ENCODE assay signal across 1 cellular context in the genomic region with DNA sequence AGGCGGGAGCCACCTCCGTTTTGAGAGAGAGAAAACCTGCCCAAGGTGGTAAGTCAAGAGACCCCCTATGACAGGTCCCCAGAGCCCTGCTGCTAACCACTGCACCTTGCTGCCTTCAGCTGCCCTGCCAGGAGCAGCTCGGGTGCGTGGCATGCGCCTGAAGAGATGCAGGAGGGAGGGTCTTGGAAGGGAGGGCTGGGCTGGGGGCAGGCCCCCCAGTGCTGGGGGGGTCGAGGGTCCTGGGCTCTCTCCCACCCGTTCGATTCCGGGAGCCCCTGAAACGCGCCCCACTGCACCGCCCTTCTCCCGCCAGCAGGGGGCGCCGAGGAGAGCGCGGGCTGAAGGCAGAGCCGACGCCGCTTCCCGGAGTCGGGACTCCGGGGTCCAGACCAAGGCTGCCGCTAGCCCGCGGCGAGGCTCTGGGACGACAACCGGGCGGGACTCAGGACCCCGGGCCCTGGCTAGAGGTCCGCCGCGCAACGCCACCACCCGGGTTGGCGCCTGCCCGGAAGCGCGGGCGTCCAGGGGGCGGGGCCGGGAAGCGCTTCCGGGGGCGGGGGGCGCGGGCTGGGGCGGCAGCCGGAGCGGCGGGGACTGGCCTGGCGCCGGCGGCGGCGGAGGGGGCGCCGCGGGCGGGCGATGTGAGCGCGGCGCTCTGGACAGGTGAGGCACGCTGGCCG.
TF ChIP-seq lines count a peak whose summit lies in the region.

A gene with protein sequence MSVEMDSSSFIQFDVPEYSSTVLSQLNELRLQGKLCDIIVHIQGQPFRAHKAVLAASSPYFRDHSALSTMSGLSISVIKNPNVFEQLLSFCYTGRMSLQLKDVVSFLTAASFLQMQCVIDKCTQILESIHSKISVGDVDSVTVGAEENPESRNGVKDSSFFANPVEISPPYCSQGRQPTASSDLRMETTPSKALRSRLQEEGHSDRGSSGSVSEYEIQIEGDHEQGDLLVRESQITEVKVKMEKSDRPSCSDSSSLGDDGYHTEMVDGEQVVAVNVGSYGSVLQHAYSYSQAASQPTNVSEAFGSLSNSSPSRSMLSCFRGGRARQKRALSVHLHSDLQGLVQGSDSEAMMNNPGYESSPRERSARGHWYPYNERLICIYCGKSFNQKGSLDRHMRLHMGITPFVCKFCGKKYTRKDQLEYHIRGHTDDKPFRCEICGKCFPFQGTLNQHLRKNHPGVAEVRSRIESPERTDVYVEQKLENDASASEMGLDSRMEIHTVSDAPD (plus strand): TSS at position 563 of the 680 bp plus-strand sequence. CDS start 18,761 bp downstream, outside the sequence.

TF ChIP-seq in HEK293, 187 proteins besides CTCF, POLR2A, EP300 and RAD21 (continued from another document and continues in another):
- TF ChIP-seq, protein P1, sequence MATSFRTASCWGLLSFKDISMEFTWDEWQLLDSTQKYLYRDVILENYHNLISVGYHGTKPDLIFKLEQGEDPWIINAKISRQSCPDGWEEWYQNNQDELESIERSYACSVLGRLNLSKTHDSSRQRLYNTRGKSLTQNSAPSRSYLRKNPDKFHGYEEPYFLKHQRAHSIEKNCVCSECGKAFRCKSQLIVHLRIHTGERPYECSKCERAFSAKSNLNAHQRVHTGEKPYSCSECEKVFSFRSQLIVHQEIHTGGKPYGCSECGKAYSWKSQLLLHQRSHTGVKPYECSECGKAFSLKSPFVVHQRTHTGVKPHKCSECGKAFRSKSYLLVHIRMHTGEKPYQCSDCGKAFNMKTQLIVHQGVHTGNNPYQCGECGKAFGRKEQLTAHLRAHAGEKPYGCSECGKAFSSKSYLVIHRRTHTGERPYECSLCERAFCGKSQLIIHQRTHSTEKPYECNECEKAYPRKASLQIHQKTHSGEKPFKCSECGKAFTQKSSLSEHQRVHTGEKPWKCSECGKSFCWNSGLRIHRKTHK (tag by site-specific recombination; IDR thresholded peaks at IDR 0.05): no peak
- TF ChIP-seq SP7 (tag by site-specific recombination; IDR thresholded peaks at IDR 0.05): peak; percentile 36; the same call in 1 of the 2 replicates
- TF ChIP-seq, protein P2, sequence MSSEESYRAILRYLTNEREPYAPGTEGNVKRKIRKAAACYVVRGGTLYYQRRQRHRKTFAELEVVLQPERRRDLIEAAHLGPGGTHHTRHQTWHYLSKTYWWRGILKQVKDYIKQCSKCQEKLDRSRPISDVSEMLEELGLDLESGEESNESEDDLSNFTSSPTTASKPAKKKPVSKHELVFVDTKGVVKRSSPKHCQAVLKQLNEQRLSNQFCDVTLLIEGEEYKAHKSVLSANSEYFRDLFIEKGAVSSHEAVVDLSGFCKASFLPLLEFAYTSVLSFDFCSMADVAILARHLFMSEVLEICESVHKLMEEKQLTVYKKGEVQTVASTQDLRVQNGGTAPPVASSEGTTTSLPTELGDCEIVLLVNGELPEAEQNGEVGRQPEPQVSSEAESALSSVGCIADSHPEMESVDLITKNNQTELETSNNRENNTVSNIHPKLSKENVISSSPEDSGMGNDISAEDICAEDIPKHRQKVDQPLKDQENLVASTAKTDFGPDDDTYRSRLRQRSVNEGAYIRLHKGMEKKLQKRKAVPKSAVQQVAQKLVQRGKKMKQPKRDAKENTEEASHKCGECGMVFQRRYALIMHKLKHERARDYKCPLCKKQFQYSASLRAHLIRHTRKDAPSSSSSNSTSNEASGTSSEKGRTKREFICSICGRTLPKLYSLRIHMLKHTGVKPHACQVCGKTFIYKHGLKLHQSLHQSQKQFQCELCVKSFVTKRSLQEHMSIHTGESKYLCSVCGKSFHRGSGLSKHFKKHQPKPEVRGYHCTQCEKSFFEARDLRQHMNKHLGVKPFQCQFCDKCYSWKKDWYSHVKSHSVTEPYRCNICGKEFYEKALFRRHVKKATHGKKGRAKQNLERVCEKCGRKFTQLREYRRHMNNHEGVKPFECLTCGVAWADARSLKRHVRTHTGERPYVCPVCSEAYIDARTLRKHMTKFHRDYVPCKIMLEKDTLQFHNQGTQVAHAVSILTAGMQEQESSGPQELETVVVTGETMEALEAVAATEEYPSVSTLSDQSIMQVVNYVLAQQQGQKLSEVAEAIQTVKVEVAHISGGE (tag by site-specific recombination; conservative IDR thresholded peaks at IDR 0.05; ENCODE audit: low read depth): peak; percentile 63
- no peak for TF ChIP-seq GLI2 (tag by site-specific recombination; IDR thresholded peaks at IDR 0.05; ENCODE audit: borderline replicate concordance, low read depth)
- peak; percentile 31; the same call in 1 of the 2 replicates for TF ChIP-seq KLF10 (tag by site-specific recombination; IDR thresholded peaks at IDR 0.05)
- TF ChIP-seq, protein P3, sequence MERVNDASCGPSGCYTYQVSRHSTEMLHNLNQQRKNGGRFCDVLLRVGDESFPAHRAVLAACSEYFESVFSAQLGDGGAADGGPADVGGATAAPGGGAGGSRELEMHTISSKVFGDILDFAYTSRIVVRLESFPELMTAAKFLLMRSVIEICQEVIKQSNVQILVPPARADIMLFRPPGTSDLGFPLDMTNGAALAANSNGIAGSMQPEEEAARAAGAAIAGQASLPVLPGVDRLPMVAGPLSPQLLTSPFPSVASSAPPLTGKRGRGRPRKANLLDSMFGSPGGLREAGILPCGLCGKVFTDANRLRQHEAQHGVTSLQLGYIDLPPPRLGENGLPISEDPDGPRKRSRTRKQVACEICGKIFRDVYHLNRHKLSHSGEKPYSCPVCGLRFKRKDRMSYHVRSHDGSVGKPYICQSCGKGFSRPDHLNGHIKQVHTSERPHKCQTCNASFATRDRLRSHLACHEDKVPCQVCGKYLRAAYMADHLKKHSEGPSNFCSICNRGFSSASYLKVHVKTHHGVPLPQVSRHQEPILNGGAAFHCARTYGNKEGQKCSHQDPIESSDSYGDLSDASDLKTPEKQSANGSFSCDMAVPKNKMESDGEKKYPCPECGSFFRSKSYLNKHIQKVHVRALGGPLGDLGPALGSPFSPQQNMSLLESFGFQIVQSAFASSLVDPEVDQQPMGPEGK (tag by site-specific recombination; IDR thresholded peaks at IDR 0.05): peak; percentile 95
- TF ChIP-seq ZBTB20 (tag by site-specific recombination; IDR thresholded peaks at IDR 0.05): 0 out of 2 replicates have a peak, but pooled peaks have one; percentile 10
- TF ChIP-seq ZNF311 (tag by site-specific recombination; IDR thresholded peaks at IDR 0.05; ENCODE audit: borderline replicate concordance): no peak
- TF ChIP-seq KLF8 (tag by site-specific recombination; IDR thresholded peaks at IDR 0.05): peak; percentile 55; the same call in 1 of the 2 replicates
- peak; percentile 54 for TF ChIP-seq SP2 (tag by site-specific recombination; IDR thresholded peaks at IDR 0.05)
- TF ChIP-seq ZNF791 (tag by site-specific recombination; IDR thresholded peaks at IDR 0.05): no peak
- peak; percentile 55 for TF ChIP-seq ZBTB8A (tag by site-specific recombination; IDR thresholded peaks at IDR 0.05)
- no peak for TF ChIP-seq SALL2 (tag by site-specific recombination; IDR thresholded peaks at IDR 0.05; ENCODE audit: borderline replicate concordance)
- no peak for TF ChIP-seq ZNF214 (tag by site-specific recombination; IDR thresholded peaks at IDR 0.05; ENCODE audit: borderline replicate concordance)
- no peak for TF ChIP-seq ZBTB1 (tag by site-specific recombination; IDR thresholded peaks at IDR 0.05)
- TF ChIP-seq ZSCAN30 (tag by site-specific recombination; IDR thresholded peaks at IDR 0.05): peak; percentile 67
- peak; percentile 24 for TF ChIP-seq ZNF654 (tag by site-specific recombination; IDR thresholded peaks at IDR 0.05; ENCODE audit: low read depth)
- TF ChIP-seq, protein P4, sequence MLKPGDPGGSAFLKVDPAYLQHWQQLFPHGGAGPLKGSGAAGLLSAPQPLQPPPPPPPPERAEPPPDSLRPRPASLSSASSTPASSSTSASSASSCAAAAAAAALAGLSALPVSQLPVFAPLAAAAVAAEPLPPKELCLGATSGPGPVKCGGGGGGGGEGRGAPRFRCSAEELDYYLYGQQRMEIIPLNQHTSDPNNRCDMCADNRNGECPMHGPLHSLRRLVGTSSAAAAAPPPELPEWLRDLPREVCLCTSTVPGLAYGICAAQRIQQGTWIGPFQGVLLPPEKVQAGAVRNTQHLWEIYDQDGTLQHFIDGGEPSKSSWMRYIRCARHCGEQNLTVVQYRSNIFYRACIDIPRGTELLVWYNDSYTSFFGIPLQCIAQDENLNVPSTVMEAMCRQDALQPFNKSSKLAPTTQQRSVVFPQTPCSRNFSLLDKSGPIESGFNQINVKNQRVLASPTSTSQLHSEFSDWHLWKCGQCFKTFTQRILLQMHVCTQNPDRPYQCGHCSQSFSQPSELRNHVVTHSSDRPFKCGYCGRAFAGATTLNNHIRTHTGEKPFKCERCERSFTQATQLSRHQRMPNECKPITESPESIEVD (tag by site-specific recombination; IDR thresholded peaks at IDR 0.05): no peak
- TF ChIP-seq ZFHX2 (tag by site-specific recombination; conservative IDR thresholded peaks at IDR 0.05): peak; percentile 46; the same call in 1 of the 2 replicates
- peak; percentile 26; the same call in 1 of the 2 replicates for TF ChIP-seq GLIS1 (tag by site-specific recombination; IDR thresholded peaks at IDR 0.05)
- TF ChIP-seq ZNF561 (tag by site-specific recombination; IDR thresholded peaks at IDR 0.05; ENCODE audit: borderline replicate concordance): peak; percentile 80; the same call in 1 of the 2 replicates
- TF ChIP-seq ZNF341 (tag by site-specific recombination; IDR thresholded peaks at IDR 0.05; ENCODE audit: low read depth): peak; percentile 26; the same call in 1 of the 2 replicates
- TF ChIP-seq EGR2 (tag by site-specific recombination; IDR thresholded peaks at IDR 0.05; ENCODE audit: low read depth): 0 out of 2 replicates have a peak, but pooled peaks have one; percentile 5
- peak; percentile 87 for TF ChIP-seq ZNF335 (tag by site-specific recombination; conservative IDR thresholded peaks at IDR 0.05)
- TF ChIP-seq, protein P5, sequence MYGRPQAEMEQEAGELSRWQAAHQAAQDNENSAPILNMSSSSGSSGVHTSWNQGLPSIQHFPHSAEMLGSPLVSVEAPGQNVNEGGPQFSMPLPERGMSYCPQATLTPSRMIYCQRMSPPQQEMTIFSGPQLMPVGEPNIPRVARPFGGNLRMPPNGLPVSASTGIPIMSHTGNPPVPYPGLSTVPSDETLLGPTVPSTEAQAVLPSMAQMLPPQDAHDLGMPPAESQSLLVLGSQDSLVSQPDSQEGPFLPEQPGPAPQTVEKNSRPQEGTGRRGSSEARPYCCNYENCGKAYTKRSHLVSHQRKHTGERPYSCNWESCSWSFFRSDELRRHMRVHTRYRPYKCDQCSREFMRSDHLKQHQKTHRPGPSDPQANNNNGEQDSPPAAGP (tag by site-specific recombination; IDR thresholded peaks at IDR 0.05): 0 out of 2 replicates have a peak, but pooled peaks have one; percentile 45
- TF ChIP-seq IKZF3 (tag by site-specific recombination; IDR thresholded peaks at IDR 0.05): 0 out of 2 replicates have a peak, but pooled peaks have one; percentile 13
- TF ChIP-seq, protein P6, sequence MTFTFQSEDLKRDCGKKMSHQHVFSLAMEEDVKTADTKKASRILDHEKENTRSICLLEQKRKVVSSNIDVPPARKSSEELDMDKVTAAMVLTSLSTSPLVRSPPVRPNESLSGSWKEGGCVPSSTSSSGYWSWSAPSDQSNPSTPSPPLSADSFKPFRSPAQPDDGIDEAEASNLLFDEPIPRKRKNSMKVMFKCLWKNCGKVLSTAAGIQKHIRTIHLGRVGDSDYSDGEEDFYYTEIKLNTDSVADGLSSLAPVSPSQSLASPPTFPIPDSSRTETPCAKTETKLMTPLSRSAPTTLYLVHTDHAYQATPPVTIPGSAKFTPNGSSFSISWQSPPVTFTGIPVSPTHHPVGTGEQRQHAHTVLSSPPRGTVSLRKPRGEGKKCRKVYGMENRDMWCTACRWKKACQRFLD (tag by site-specific recombination; IDR thresholded peaks at IDR 0.05): no peak
- TF ChIP-seq ZNF2 (tag by site-specific recombination; IDR thresholded peaks at IDR 0.05): peak; percentile 54; the same call in 1 of the 2 replicates
- no peak for TF ChIP-seq ZNF292 (tag by site-specific recombination; IDR thresholded peaks at IDR 0.05; ENCODE audit: borderline replicate concordance, low read depth)
- TF ChIP-seq, protein P7, sequence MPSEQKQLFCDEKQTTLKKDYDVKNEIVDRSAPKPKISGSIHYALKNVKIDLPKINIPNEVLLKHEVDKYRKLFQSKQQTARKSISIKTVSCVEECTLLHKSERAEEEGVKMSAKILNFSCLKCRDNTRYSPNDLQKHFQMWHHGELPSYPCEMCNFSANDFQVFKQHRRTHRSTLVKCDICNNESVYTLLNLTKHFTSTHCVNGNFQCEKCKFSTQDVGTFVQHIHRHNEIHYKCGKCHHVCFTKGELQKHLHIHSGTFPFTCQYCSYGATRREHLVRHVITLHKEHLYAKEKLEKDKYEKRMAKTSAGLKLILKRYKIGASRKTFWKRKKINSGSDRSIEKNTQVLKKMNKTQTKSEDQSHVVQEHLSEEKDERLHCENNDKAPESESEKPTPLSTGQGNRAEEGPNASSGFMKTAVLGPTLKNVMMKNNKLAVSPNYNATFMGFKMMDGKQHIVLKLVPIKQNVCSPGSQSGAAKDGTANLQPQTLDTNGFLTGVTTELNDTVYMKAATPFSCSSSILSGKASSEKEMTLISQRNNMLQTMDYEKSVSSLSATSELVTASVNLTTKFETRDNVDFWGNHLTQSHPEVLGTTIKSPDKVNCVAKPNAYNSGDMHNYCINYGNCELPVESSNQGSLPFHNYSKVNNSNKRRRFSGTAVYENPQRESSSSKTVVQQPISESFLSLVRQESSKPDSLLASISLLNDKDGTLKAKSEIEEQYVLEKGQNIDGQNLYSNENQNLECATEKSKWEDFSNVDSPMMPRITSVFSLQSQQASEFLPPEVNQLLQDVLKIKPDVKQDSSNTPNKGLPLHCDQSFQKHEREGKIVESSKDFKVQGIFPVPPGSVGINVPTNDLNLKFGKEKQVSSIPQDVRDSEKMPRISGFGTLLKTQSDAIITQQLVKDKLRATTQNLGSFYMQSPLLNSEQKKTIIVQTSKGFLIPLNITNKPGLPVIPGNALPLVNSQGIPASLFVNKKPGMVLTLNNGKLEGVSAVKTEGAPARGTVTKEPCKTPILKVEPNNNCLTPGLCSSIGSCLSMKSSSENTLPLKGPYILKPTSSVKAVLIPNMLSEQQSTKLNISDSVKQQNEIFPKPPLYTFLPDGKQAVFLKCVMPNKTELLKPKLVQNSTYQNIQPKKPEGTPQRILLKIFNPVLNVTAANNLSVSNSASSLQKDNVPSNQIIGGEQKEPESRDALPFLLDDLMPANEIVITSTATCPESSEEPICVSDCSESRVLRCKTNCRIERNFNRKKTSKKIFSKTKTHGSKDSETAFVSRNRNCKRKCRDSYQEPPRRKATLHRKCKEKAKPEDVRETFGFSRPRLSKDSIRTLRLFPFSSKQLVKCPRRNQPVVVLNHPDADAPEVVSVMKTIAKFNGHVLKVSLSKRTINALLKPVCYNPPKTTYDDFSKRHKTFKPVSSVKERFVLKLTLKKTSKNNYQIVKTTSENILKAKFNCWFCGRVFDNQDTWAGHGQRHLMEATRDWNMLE (tag by site-specific recombination; conservative IDR thresholded peaks at IDR 0.05; ENCODE audit: low read depth): peak; percentile 58
- peak; percentile 18; the same call in 1 of the 2 replicates for TF ChIP-seq ZNF629 (tag by site-specific recombination; IDR thresholded peaks at IDR 0.05)
- TF ChIP-seq SP3 (tag by site-specific recombination; IDR thresholded peaks at IDR 0.05): peak; percentile 63
- TF ChIP-seq KLF16 (tag by site-specific recombination; IDR thresholded peaks at IDR 0.05): peak; percentile 85; the same call in 1 of the 2 replicates
- TF ChIP-seq ZNF394 (tag by site-specific recombination; IDR thresholded peaks at IDR 0.05; ENCODE audit: borderline replicate concordance): no peak
- no peak for TF ChIP-seq ZNF366 (tag by site-specific recombination; conservative IDR thresholded peaks at IDR 0.05)
- TF ChIP-seq ZXDB (tag by site-specific recombination; IDR thresholded peaks at IDR 0.05): peak; percentile 73
- no peak for TF ChIP-seq ZNF510 (tag by site-specific recombination; IDR thresholded peaks at IDR 0.05; ENCODE audit: insufficient replicate concordance)
- peak; percentile 79 for TF ChIP-seq GLIS2 (tag by site-specific recombination; IDR thresholded peaks at IDR 0.05)
- TF ChIP-seq KLF9 (tag by site-specific recombination; IDR thresholded peaks at IDR 0.05; ENCODE audit: low read depth): peak; percentile 74
- peak; percentile 56; the same call in 1 of the 2 replicates for TF ChIP-seq ZEB2 (tag by site-specific recombination; IDR thresholded peaks at IDR 0.05)
